Comparison of ENCODE assay signal across 8 cellular contexts in genomic region chr10:62528441-62528840, GRCh38.
DNase-seq lines count a peak whose midpoint lies in the region; ATAC-seq, FAIRE-seq and TF ChIP-seq lines count a peak whose summit lies in the region.

No MANE protein-coding gene starts in this region.

- H3K36me3 ChIP-seq in kidney (ENCODE audit: control insufficient read depth in 1 of 2, insufficient read depth in 2 of 2, low read length in 2 of 2): no peaks in the 10 kb centered on the region

- peaks cover 32% of the 10 kb centered on the region for H3K4me1 Mint-ChIP-seq in CD14-positive monocyte

- H3K4me3 ChIP-seq in kidney (ENCODE audit: low read length in 2 of 2): no peak overlapping the region

- peaks cover 4 to 12% (median 7%) of the 10 kb centered on the region in 7 donors for H3K9me3 Mint-ChIP-seq in CD14-positive monocyte

- TF ChIP-seq CTCF in CD14-positive monocyte (IDR thresholded peaks at IDR 0.05) (no peak), kidney (IDR thresholded peaks at IDR 0.05; ENCODE audit: borderline replicate concordance, extremely low read depth, insufficient read depth) (no peak)

- H3K4me3 Mint-ChIP-seq in CD14-positive monocyte: peak overlapping the region in 1 of 2 donors; percentile 31

- FAIRE-seq in kidney (lab: Jason Lieb, UNC): no peak

- H3K9me3 ChIP-seq in kidney (ENCODE audit: control insufficient read depth in 1 of 2, low read length in 2 of 2): peaks cover 0 to 8% of the 10 kb centered on the region in 2 donors

- H3K36me3 Mint-ChIP-seq in CD14-positive monocyte: peaks cover 3% of the 10 kb centered on the region in 2 donors

- ATAC-seq in GM19324 (IDR thresholded peaks at IDR 0.05; ENCODE audit: low FRiP score, unreplicated experiment) (peak; percentile 95), HG03103 (IDR thresholded peaks at IDR 0.05; ENCODE audit: low read depth, unreplicated experiment) (peak; percentile 89)

- H3K27me3 Mint-ChIP-seq in CD14-positive monocyte (ENCODE audit: low read depth in 3 of 3): peaks cover 0 to 2% (median 1%) of the 10 kb centered on the region in 3 donors

- no peak overlapping the region for H3K9ac ChIP-seq in kidney (ENCODE audit: low read length in 2 of 2)

- DNase-seq in CD14-positive monocyte (ENCODE audit: low spot score) (no peak), SKM-1 treated with dmso at 0.1 percent for 144 hours (lab: John Stamatoyannopoulos, UW; ENCODE audit: unreplicated experiment) (peak; percentile 57), kidney (no peak), cortex of kidney (lab: John Stamatoyannopoulos, UW) (no peak), HUDEP-2 (lab: John Stamatoyannopoulos, UW; ENCODE audit: unreplicated experiment in 76 of 76) (no peak), DMS 273 (lab: John Stamatoyannopoulos, UW; ENCODE audit: unreplicated experiment) (no peak)

- intact Hi-C loops in CD14-positive monocyte (cut with micrococcal nuclease) (no loop called here), kidney (cut with DNase I) (no loop called here)

- no peaks in the 10 kb centered on the region for H3K4me1 ChIP-seq in kidney (ENCODE audit: control insufficient read depth in 1 of 2, insufficient read depth in 1 of 2, low read depth in 1 of 2, low read length in 2 of 2)

- H3K27ac Mint-ChIP-seq in CD14-positive monocyte: peak overlapping the region; percentile 27 to 90 (median 79)

- no peak overlapping the region for H3K27ac ChIP-seq in kidney (ENCODE audit: low read depth in 2 of 2, low read length in 2 of 2)
